11 cellular contexts compared by ENCODE assay signal in genomic region chr20:50138479-50139393, GRCh38. TPM values are rescaled to one million over a fixed set of nuclear protein-coding genes. Genes with fewer than 3 reads are reported as not detected.
DNase-seq lines count a peak whose midpoint lies in the region; ATAC-seq and TF ChIP-seq lines count a peak whose summit lies in the region.
"Had no signal": no experiment of that assay in that cellular context is flagged by ENCODE, and none has a peak within 500 bp of the region (broad histone marks: within the 10 kb centered on the region; RNA-seq: fewer than 3 reads in every experiment).

No MANE protein-coding gene starts in this region.

- H3K4me1 Mint-ChIP-seq in activated T-helper 17 cell treated with anti-CD3 and anti-CD28 coated beads, Interleukin-2, amount 50 U/mL, for 72 hours = peaks cover 21% of the 10 kb centered on the region
- peaks cover 16% of the 10 kb centered on the region for H3K4me1 Mint-ChIP-seq in activated CD8-positive, alpha-beta T cell treated with anti-CD3 and anti-CD28 coated beads, Interleukin-2, amount 10 ng/mL, durations not matched to agents 7 days and 5 days (ENCODE audit: low read depth)
- peaks cover 14% of the 10 kb centered on the region for H3K4me1 Mint-ChIP-seq in activated T-helper 2 cell treated with anti-CD3 and anti-CD28 coated beads, Interferon-gamma antibody, Interleukin-2, Interleukin-4, amounts not matched to agents 10 μg/mL and 5 μg/mL and 100 μg/mL, durations not matched to agents 14 hours and 24 hours and 36 hours (ENCODE audit: low read depth)

- H3K4me3 ChIP-seq in DND-41 (ENCODE audit: low read depth in 1 of 2, low read length in 2 of 2) = no peak overlapping the region
- H3K4me3 ChIP-seq: thoracic aorta had no signal

- H3K4me1 ChIP-seq in DND-41 (ENCODE audit: insufficient read depth, low read length) = no peaks in the 10 kb centered on the region

- TF ChIP-seq CTCF in DND-41 (IDR thresholded peaks at IDR 0.05; ENCODE audit: borderline replicate concordance, extremely low read depth, low read length, poor library complexity, severe bottlenecking) = no peak

- H3K36me3 ChIP-seq in DND-41 (ENCODE audit: insufficient read depth, low read length) = peaks cover 79% of the 10 kb centered on the region

- CTCF ChIA-PET in activated CD8-positive, alpha-beta T cell treated with anti-CD3 and anti-CD28 coated beads, Interleukin-2, amount 10 ng/mL, durations not matched to agents 7 days and 5 days (lab: Charles Lee) = interaction anchor here (1.3 to 1.6 kb wide), 4 partner anchors 14 to 67 kb away, joined by 3 to 7 read pairs (median 4); no protein-coding TSS in a partner anchor

- H4K20me1 ChIP-seq in DND-41 (ENCODE audit: insufficient read depth, low read length) = peaks cover 56% of the 10 kb centered on the region

- no peak overlapping the region for H3K4me3 Mint-ChIP-seq in activated T-helper 17 cell treated with anti-CD3 and anti-CD28 coated beads, Interleukin-2, amount 50 U/mL, for 72 hours
- H3K4me3 Mint-ChIP-seq in activated CD8-positive, alpha-beta T cell treated with anti-CD3 and anti-CD28 coated beads, Interleukin-2, amount 10 ng/mL, durations not matched to agents 7 days and 5 days = no peak overlapping the region
- H3K4me3 Mint-ChIP-seq in activated T-helper 2 cell treated with anti-CD3 and anti-CD28 coated beads, Interferon-gamma antibody, Interleukin-2, Interleukin-4, amounts not matched to agents 10 μg/mL and 5 μg/mL and 100 μg/mL, durations not matched to agents 14 hours and 24 hours and 36 hours (ENCODE audit: low read depth) = no peak overlapping the region
- H3K4me3 Mint-ChIP-seq: activated naive CD8-positive, alpha-beta T cell treated with anti-CD3 and anti-CD28 coated beads, Interleukin-2, amount 10 ng/mL, durations not matched to agents 7 days and 5 days; naive thymus-derived CD4-positive, alpha-beta T cell had no signal

- H3K79me2 ChIP-seq in DND-41 (ENCODE audit: insufficient read depth, low read length) = peaks cover 61% of the 10 kb centered on the region

- DNase-seq in DND-41 (no peak), left ventricle myocardium superior (peak; percentile 39), sciatic nerve (ENCODE audit: low spot score) (no peak)
- no peak for DNase-seq in activated CD8-positive, alpha-beta T cell treated with anti-CD3 and anti-CD28 coated beads, Interleukin-2, amount 10 ng/mL, durations not matched to agents 7 days and 5 days
- no peak for DNase-seq in activated T-helper 2 cell treated with anti-CD3 and anti-CD28 coated beads, Interferon-gamma antibody, Interleukin-2, Interleukin-4, amounts not matched to agents 10 μg/mL and 5 μg/mL and 100 μg/mL, durations not matched to agents 14 hours and 24 hours and 36 hours (ENCODE audit: low spot score)
- DNase-seq: activated naive CD8-positive, alpha-beta T cell treated with anti-CD3 and anti-CD28 coated beads, Interleukin-2, amount 10 ng/mL, durations not matched to agents 7 days and 5 days; naive thymus-derived CD4-positive, alpha-beta T cell had no signal

- no peaks in the 10 kb centered on the region for H3K9me3 ChIP-seq in DND-41 (ENCODE audit: insufficient read depth, low read length, severe bottlenecking)
- H3K9me3 ChIP-seq: thoracic aorta had no signal

- ATAC-seq in DND-41 (ENCODE audit: insufficient read depth, low read depth) (peak; percentile 52; the same call in 1 of the 3 replicates), left ventricle myocardium superior (peak; percentile 53), sciatic nerve (peak; percentile 70), HG03571 (IDR thresholded peaks at IDR 0.05; ENCODE audit: unreplicated experiment) (no peak)
- no peak for ATAC-seq in activated T-helper 17 cell treated with anti-CD3 and anti-CD28 coated beads, Interleukin-2, amount 50 U/mL, for 72 hours (replicated peaks)
- no peak for ATAC-seq in activated CD4-positive, CD25-positive, alpha-beta regulatory T cell treated with anti-CD3 and anti-CD28 coated beads, Interleukin-2, amount 50 U/mL, for 24 hours
- no peak for ATAC-seq in activated CD8-positive, alpha-beta T cell treated with anti-CD3 and anti-CD28 coated beads, Interleukin-2, amount 10 ng/mL, durations not matched to agents 7 days and 5 days
- ATAC-seq: naive thymus-derived CD4-positive, alpha-beta T cell had no signal

- POLR2A ChIA-PET in activated CD8-positive, alpha-beta T cell treated with anti-CD3 and anti-CD28 coated beads, Interleukin-2, amount 10 ng/mL, durations not matched to agents 7 days and 5 days (lab: Charles Lee) = no interaction called here

- intact Hi-C loops in left ventricle myocardium superior (cut with micrococcal nuclease) = no loop called here
- intact Hi-C loops in sciatic nerve (cut with DNase I) = no loop called here
- intact Hi-C loops in activated T-helper 2 cell treated with anti-CD3 and anti-CD28 coated beads, Interferon-gamma antibody, Interleukin-2, Interleukin-4, amounts not matched to agents 10 μg/mL and 5 μg/mL and 100 μg/mL, durations not matched to agents 14 hours and 24 hours and 36 hours (cut with micrococcal nuclease) = no loop called here

- H3K4me2 ChIP-seq in DND-41 (ENCODE audit: insufficient read depth, low read length) = no peak overlapping the region

- no peak overlapping the region for H3K27ac ChIP-seq in DND-41 (ENCODE audit: low read length)
- H3K27ac ChIP-seq: thoracic aorta had no signal

- H3K27ac Mint-ChIP-seq in activated T-helper 17 cell treated with anti-CD3 and anti-CD28 coated beads, Interleukin-2, amount 50 U/mL, for 72 hours = peak overlapping the region; percentile 43
- H3K27ac Mint-ChIP-seq in activated CD8-positive, alpha-beta T cell treated with anti-CD3 and anti-CD28 coated beads, Interleukin-2, amount 10 ng/mL, durations not matched to agents 7 days and 5 days = no peak overlapping the region
- H3K27ac Mint-ChIP-seq in activated T-helper 2 cell treated with anti-CD3 and anti-CD28 coated beads, Interferon-gamma antibody, Interleukin-2, Interleukin-4, amounts not matched to agents 10 μg/mL and 5 μg/mL and 100 μg/mL, durations not matched to agents 14 hours and 24 hours and 36 hours = no peak overlapping the region
- H3K27ac Mint-ChIP-seq: activated naive CD8-positive, alpha-beta T cell treated with anti-CD3 and anti-CD28 coated beads, Interleukin-2, amount 10 ng/mL, durations not matched to agents 7 days and 5 days had no signal

- no peaks in the 10 kb centered on the region for H3K27me3 ChIP-seq in DND-41 (ENCODE audit: insufficient read depth, low read length, poor library complexity)

- H3K9ac ChIP-seq in DND-41 (ENCODE audit: low read depth, low read length) = no peak overlapping the region

- H2AFZ ChIP-seq in DND-41 (ENCODE audit: low read depth, low read length) = no peak overlapping the region

- H3K9me3 Mint-ChIP-seq in activated T-helper 17 cell treated with anti-CD3 and anti-CD28 coated beads, Interleukin-2, amount 50 U/mL, for 72 hours = no peaks in the 10 kb centered on the region
- H3K9me3 Mint-ChIP-seq in activated CD8-positive, alpha-beta T cell treated with anti-CD3 and anti-CD28 coated beads, Interleukin-2, amount 10 ng/mL, durations not matched to agents 7 days and 5 days (ENCODE audit: insufficient read depth) = no peaks in the 10 kb centered on the region
- no peaks in the 10 kb centered on the region for H3K9me3 Mint-ChIP-seq in activated T-helper 2 cell treated with anti-CD3 and anti-CD28 coated beads, Interferon-gamma antibody, Interleukin-2, Interleukin-4, amounts not matched to agents 10 μg/mL and 5 μg/mL and 100 μg/mL, durations not matched to agents 14 hours and 24 hours and 36 hours
- H3K9me3 Mint-ChIP-seq: activated naive CD8-positive, alpha-beta T cell treated with anti-CD3 and anti-CD28 coated beads, Interleukin-2, amount 10 ng/mL, durations not matched to agents 7 days and 5 days had no signal

- no peaks in the 10 kb centered on the region for H3K27me3 Mint-ChIP-seq in activated T-helper 17 cell treated with anti-CD3 and anti-CD28 coated beads, Interleukin-2, amount 50 U/mL, for 72 hours
- no peaks in the 10 kb centered on the region for H3K27me3 Mint-ChIP-seq in activated CD8-positive, alpha-beta T cell treated with anti-CD3 and anti-CD28 coated beads, Interleukin-2, amount 10 ng/mL, durations not matched to agents 7 days and 5 days (ENCODE audit: low read depth)
- no peaks in the 10 kb centered on the region for H3K27me3 Mint-ChIP-seq in activated T-helper 2 cell treated with anti-CD3 and anti-CD28 coated beads, Interferon-gamma antibody, Interleukin-2, Interleukin-4, amounts not matched to agents 10 μg/mL and 5 μg/mL and 100 μg/mL, durations not matched to agents 14 hours and 24 hours and 36 hours (ENCODE audit: low read depth)
- H3K27me3 Mint-ChIP-seq: activated naive CD8-positive, alpha-beta T cell treated with anti-CD3 and anti-CD28 coated beads, Interleukin-2, amount 10 ng/mL, durations not matched to agents 7 days and 5 days; naive thymus-derived CD4-positive, alpha-beta T cell had no signal

- H3K36me3 Mint-ChIP-seq in activated T-helper 17 cell treated with anti-CD3 and anti-CD28 coated beads, Interleukin-2, amount 50 U/mL, for 72 hours (ENCODE audit: low read depth) = peaks cover 67% of the 10 kb centered on the region
- peaks cover 42% of the 10 kb centered on the region for H3K36me3 Mint-ChIP-seq in activated CD8-positive, alpha-beta T cell treated with anti-CD3 and anti-CD28 coated beads, Interleukin-2, amount 10 ng/mL, durations not matched to agents 7 days and 5 days (ENCODE audit: low read depth)
- H3K36me3 Mint-ChIP-seq in activated T-helper 2 cell treated with anti-CD3 and anti-CD28 coated beads, Interferon-gamma antibody, Interleukin-2, Interleukin-4, amounts not matched to agents 10 μg/mL and 5 μg/mL and 100 μg/mL, durations not matched to agents 14 hours and 24 hours and 36 hours (ENCODE audit: low read depth) = peaks cover 50% of the 10 kb centered on the region

RNA-seq across cellular contexts. Expression of gene PEDS1, which starts 14.8 kb away (rescaled TPM):
- 10 to 100 TPM; 13.1 to 22.0 TPM for total RNA-seq in activated T-helper 17 cell treated with anti-CD3 and anti-CD28 coated beads, Interleukin-2, amount 50 U/mL, for 72 hours
- total RNA-seq in left ventricle myocardium superior = 31.1 TPM
- total RNA-seq in sciatic nerve = 39.5 TPM
- 10 to 100 TPM; 28.7 to 30.2 TPM for total RNA-seq in activated CD8-positive, alpha-beta T cell treated with anti-CD3 and anti-CD28 coated beads, Interleukin-2, amount 10 ng/mL, durations not matched to agents 7 days and 5 days
- 26.5 and 29.5 TPM in 2 replicates for total RNA-seq in activated T-helper 2 cell treated with anti-CD3 and anti-CD28 coated beads, Interferon-gamma antibody, Interleukin-2, Interleukin-4, amounts not matched to agents 10 μg/mL and 5 μg/mL and 100 μg/mL, durations not matched to agents 14 hours and 24 hours and 36 hours

RNA-seq across cellular contexts. Expression of gene UBE2V1, which starts 25.8 kb away (rescaled TPM):
- total RNA-seq in activated T-helper 17 cell treated with anti-CD3 and anti-CD28 coated beads, Interleukin-2, amount 50 U/mL, for 72 hours = 100 to 1,000 TPM; 197 to 205 TPM
- 92.6 TPM for total RNA-seq in left ventricle myocardium superior
- 93.4 TPM for total RNA-seq in sciatic nerve
- total RNA-seq in activated CD8-positive, alpha-beta T cell treated with anti-CD3 and anti-CD28 coated beads, Interleukin-2, amount 10 ng/mL, durations not matched to agents 7 days and 5 days = 100 to 1,000 TPM; 120 to 131 TPM
- total RNA-seq in activated T-helper 2 cell treated with anti-CD3 and anti-CD28 coated beads, Interferon-gamma antibody, Interleukin-2, Interleukin-4, amounts not matched to agents 10 μg/mL and 5 μg/mL and 100 μg/mL, durations not matched to agents 14 hours and 24 hours and 36 hours = 158 and 174 TPM in 2 replicates

RNA-seq across cellular contexts. Expression of gene CEBPB, which starts 51.9 kb away (rescaled TPM):
- total RNA-seq in activated T-helper 17 cell treated with anti-CD3 and anti-CD28 coated beads, Interleukin-2, amount 50 U/mL, for 72 hours = 10 to 100 TPM; 11.6 to 19.0 TPM
- 59.4 TPM for total RNA-seq in left ventricle myocardium superior
- 113 TPM for total RNA-seq in sciatic nerve
- 10 to 100 TPM; 28.8 to 32.0 TPM for total RNA-seq in activated CD8-positive, alpha-beta T cell treated with anti-CD3 and anti-CD28 coated beads, Interleukin-2, amount 10 ng/mL, durations not matched to agents 7 days and 5 days
- 36.2 and 36.4 TPM in 2 replicates for total RNA-seq in activated T-helper 2 cell treated with anti-CD3 and anti-CD28 coated beads, Interferon-gamma antibody, Interleukin-2, Interleukin-4, amounts not matched to agents 10 μg/mL and 5 μg/mL and 100 μg/mL, durations not matched to agents 14 hours and 24 hours and 36 hours

Comparison
In these comparisons a context has a peak if more than half of its experiments do, and no peak if none do; other contexts are left out.
1. ATAC-seq: peak in DND-41 (single experiment), left ventricle myocardium superior (single experiment) and sciatic nerve (single experiment); none in activated T-helper 17 cell treated with anti-CD3 and anti-CD28 coated beads, Interleukin-2, amount 50 U/mL, for 72 hours (single experiment), HG03571 (single experiment), activated CD4-positive, CD25-positive, alpha-beta regulatory T cell treated with anti-CD3 and anti-CD28 coated beads, Interleukin-2, amount 50 U/mL, for 24 hours (0 of 2) and activated CD8-positive, alpha-beta T cell treated with anti-CD3 and anti-CD28 coated beads, Interleukin-2, amount 10 ng/mL, durations not matched to agents 7 days and 5 days (single experiment).